ENCODE assay signal across 8 cellular contexts in the genomic region with DNA sequence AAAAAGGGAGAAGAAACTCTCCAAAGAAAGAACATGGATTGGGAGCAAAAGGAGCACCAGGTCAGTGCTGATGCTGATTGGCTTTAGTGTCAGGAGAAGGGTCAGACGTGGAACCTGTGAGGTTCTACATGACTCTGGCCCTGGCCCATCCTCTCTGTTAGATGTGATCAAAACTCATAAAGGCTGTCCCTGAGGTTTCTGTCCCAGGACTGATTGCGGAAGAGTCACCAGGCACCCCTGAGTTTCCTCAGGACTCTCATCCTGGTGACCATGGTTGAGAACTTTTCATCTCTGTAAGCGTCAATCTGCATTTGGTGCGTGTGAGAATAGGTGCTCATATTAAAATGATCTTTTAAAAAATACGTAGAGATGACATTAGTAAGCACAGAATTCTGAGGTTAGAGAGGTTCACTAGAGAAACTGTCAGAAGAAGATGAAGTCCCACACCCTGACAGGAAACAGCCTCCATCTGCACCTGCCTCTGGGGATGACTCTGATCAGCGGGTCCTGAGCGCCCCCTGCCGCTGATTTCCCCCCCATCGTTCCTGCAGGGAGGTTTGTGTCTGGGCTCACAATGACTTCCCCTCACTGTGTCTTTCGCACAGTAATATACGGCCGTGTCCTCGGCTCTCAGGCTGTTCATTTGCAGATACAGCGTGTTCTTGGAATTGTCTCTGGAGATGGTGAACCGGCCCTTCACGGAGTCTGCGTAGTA.
A peak's percentile ranks its signal among the peaks of the same experiment; 100 is the strongest.
DNase-seq lines count a peak whose midpoint lies in the region; ATAC-seq, FAIRE-seq and TF ChIP-seq lines count a peak whose summit lies in the region.

No MANE protein-coding gene starts in this region.

- no peak overlapping the region for H3K4me3 Mint-ChIP-seq in effector memory CD8-positive, alpha-beta T cell
- H3K4me3 Mint-ChIP-seq in endothelial cell (ENCODE audit: unreplicated experiment) = no peak overlapping the region

- peaks cover 17% of the 10 kb centered on the region for H3K4me1 ChIP-seq in thymus (ENCODE audit: control insufficient read depth, insufficient read depth, low read length)

- H3K4me3 ChIP-seq in thymus (ENCODE audit: low read length) = no peak overlapping the region

- DNase-seq in SHP77 (lab: John Stamatoyannopoulos, UW) (peak; percentile 43 to 52), SHP77 treated with DMSO at 0.1 percent for 48 hours (lab: John Stamatoyannopoulos, UW) (no peak), RCC 7860 (ENCODE audit: low spot score) (no peak), endothelial cell (ENCODE audit: low spot score) (no peak)
- peak; percentile 68 to 90 for DNase-seq in activated CD4-positive, alpha-beta T cell treated with anti-CD3 and anti-CD28 coated beads for 24 hours (ENCODE audit: low read depth in 2 of 2)
- peak; percentile 54 to 62 (median 61) for DNase-seq in effector memory CD8-positive, alpha-beta T cell

- peak; percentile 64 for ATAC-seq in effector memory CD8-positive, alpha-beta T cell (replicated peaks)
- no peak for ATAC-seq in HG03108 (IDR thresholded peaks at IDR 0.05; ENCODE audit: unreplicated experiment)

- H3K4me1 Mint-ChIP-seq in effector memory CD8-positive, alpha-beta T cell (ENCODE audit: low read depth in 2 of 2) = peaks cover 0 to 6% of the 10 kb centered on the region in 2 donors
- H3K4me1 Mint-ChIP-seq in endothelial cell (ENCODE audit: unreplicated experiment) = no peaks in the 10 kb centered on the region

- no peaks in the 10 kb centered on the region for H3K36me3 Mint-ChIP-seq in effector memory CD8-positive, alpha-beta T cell (ENCODE audit: insufficient read depth)
- peaks cover 7% of the 10 kb centered on the region for H3K36me3 Mint-ChIP-seq in endothelial cell (ENCODE audit: low read depth, unreplicated experiment)

- no peak overlapping the region for H3K27ac Mint-ChIP-seq in effector memory CD8-positive, alpha-beta T cell
- H3K27ac Mint-ChIP-seq in endothelial cell (ENCODE audit: unreplicated experiment) = no peak overlapping the region

- no peak for FAIRE-seq in RCC 7860 (lab: Jason Lieb, UNC)

- H3K9me3 Mint-ChIP-seq in effector memory CD8-positive, alpha-beta T cell = no peaks in the 10 kb centered on the region
- peaks cover 42% of the 10 kb centered on the region for H3K9me3 Mint-ChIP-seq in endothelial cell (ENCODE audit: unreplicated experiment)

- peaks cover 7 to 84% of the 10 kb centered on the region in 2 donors for H3K27me3 Mint-ChIP-seq in effector memory CD8-positive, alpha-beta T cell
- peaks cover 2% of the 10 kb centered on the region for H3K27me3 Mint-ChIP-seq in endothelial cell (ENCODE audit: unreplicated experiment)

- no peaks in the 10 kb centered on the region for H3K9me3 ChIP-seq in thymus (ENCODE audit: control insufficient read depth)

- no peaks in the 10 kb centered on the region for H3K27me3 ChIP-seq in thymus (ENCODE audit: control insufficient read depth, insufficient read depth)

- H3K36me3 ChIP-seq in thymus (ENCODE audit: control insufficient read depth, insufficient read depth) = no peaks in the 10 kb centered on the region

- H3K27ac ChIP-seq in thymus (ENCODE audit: low read depth) = peak overlapping the region; percentile 83

- no peak for TF ChIP-seq CTCF in endothelial cell (IDR thresholded peaks at IDR 0.05; ENCODE audit: unreplicated experiment)

- 9% methylated on average over 17 of the region's 17 CpGs for WGBS in thymus

Comparison
In these comparisons a context has a peak if more than half of its experiments do, and no peak if none do; other contexts are left out.
1. DNase-seq: peak in SHP77 (2 of 2), activated CD4-positive, alpha-beta T cell treated with anti-CD3 and anti-CD28 coated beads for 24 hours (2 of 2) and effector memory CD8-positive, alpha-beta T cell (3 of 3); none in SHP77 treated with DMSO at 0.1 percent for 48 hours (single experiment), RCC 7860 (single experiment) and endothelial cell (single experiment).